ENCODE assay signal across 8 cellular contexts in genomic region chr18:23825978-23826405, GRCh38.
DNase-seq lines count a peak whose midpoint lies in the region; ATAC-seq and TF ChIP-seq lines count a peak whose summit lies in the region.

No MANE protein-coding gene starts in this region.

- H3K4me2 ChIP-seq in Loucy (ENCODE audit: low read depth, low read length, poor library complexity, severe bottlenecking) (peak overlapping the region; percentile 67), neural progenitor cell (no peak overlapping the region)

- peak overlapping the region; percentile 87 for H3K27ac ChIP-seq in epithelial cell of prostate
- no peak overlapping the region for H3K27ac ChIP-seq in neural progenitor cell

- H3K9me2 ChIP-seq in Loucy (replicated peaks; ENCODE audit: low read depth, low read length) = no peaks in the 10 kb centered on the region

- H3K9ac ChIP-seq in Loucy (ENCODE audit: low read depth, low read length, poor library complexity, severe bottlenecking) (peak overlapping the region; percentile 49), neural progenitor cell (no peak overlapping the region)

- H3F3A ChIP-seq in Loucy (ENCODE audit: low read depth) = no peaks in the 10 kb centered on the region
- H3F3A ChIP-seq in neural progenitor cell (ENCODE audit: low read depth) = no peaks in the 10 kb centered on the region

- no peaks in the 10 kb centered on the region for H3K36me3 Mint-ChIP-seq in neural progenitor cell

- no peaks in the 10 kb centered on the region for H3K27me3 Mint-ChIP-seq in neural progenitor cell (ENCODE audit: insufficient read depth, low read depth)

- H3K9me3 Mint-ChIP-seq in neural progenitor cell = no peaks in the 10 kb centered on the region

- H2AFZ ChIP-seq in Loucy (ENCODE audit: low read length) (peak overlapping the region; percentile 74), neural progenitor cell (replicated peaks) (peak overlapping the region; percentile 9)

- TF ChIP-seq CTCF in Loucy (conservative IDR thresholded peaks at IDR 0.05; ENCODE audit: low read length) = no peak
- TF ChIP-seq CTCF in neural progenitor cell (IDR thresholded peaks at IDR 0.05) = no peak

- no peaks in the 10 kb centered on the region for H3K27me3 ChIP-seq in Loucy (ENCODE audit: insufficient read depth, low read length, poor library complexity, severe bottlenecking)
- H3K27me3 ChIP-seq in neural progenitor cell = no peaks in the 10 kb centered on the region

- no peaks in the 10 kb centered on the region for H4K20me1 ChIP-seq in Loucy (ENCODE audit: insufficient read depth, low read length, poor library complexity, severe bottlenecking)
- no peaks in the 10 kb centered on the region for H4K20me1 ChIP-seq in neural progenitor cell (ENCODE audit: low read depth)

- DNase-seq in epithelial cell of prostate (ENCODE audit: low read depth, low spot score) (peak; percentile 68), neural progenitor cell (ENCODE audit: low spot score) (no peak), GOT3 (lab: John Stamatoyannopoulos, UW) (no peak), NCI-H2081 (lab: John Stamatoyannopoulos, UW) (no peak)
- no peak for DNase-seq in effector CD8-positive, alpha-beta T cell (lab: John Stamatoyannopoulos, UW)

- H3K4me1 ChIP-seq in Loucy (ENCODE audit: insufficient read depth, low read length, poor library complexity, severe bottlenecking) (peaks cover 66% of the 10 kb centered on the region), neural progenitor cell (no peaks in the 10 kb centered on the region)

- ATAC-seq in GM18861 (IDR thresholded peaks at IDR 0.05; ENCODE audit: unreplicated experiment) (peak; percentile 64), GM21576 (IDR thresholded peaks at IDR 0.05; ENCODE audit: unreplicated experiment) (no peak)

- no peaks in the 10 kb centered on the region for H3K36me3 ChIP-seq in Loucy (ENCODE audit: insufficient read depth, low read length)
- H3K36me3 ChIP-seq in neural progenitor cell = no peaks in the 10 kb centered on the region

- no peaks in the 10 kb centered on the region for H3K79me2 ChIP-seq in Loucy (ENCODE audit: insufficient read depth, low read length)
- H3K79me2 ChIP-seq in neural progenitor cell (ENCODE audit: low read depth) = no peaks in the 10 kb centered on the region

- H3K27ac Mint-ChIP-seq in neural progenitor cell = peak overlapping the region; percentile 70

- peak overlapping the region; percentile 23 for H3K4me3 ChIP-seq in Loucy (ENCODE audit: low read length, poor library complexity, severe bottlenecking)
- no peak overlapping the region for H3K4me3 ChIP-seq in neural progenitor cell

- H3K4me1 Mint-ChIP-seq in neural progenitor cell = peaks cover 4% of the 10 kb centered on the region

- no peak overlapping the region for H3K4me3 Mint-ChIP-seq in neural progenitor cell

- no peaks in the 10 kb centered on the region for H3K9me3 ChIP-seq in Loucy (ENCODE audit: insufficient read depth, low read depth, low read length)
- H3K9me3 ChIP-seq in neural progenitor cell (ENCODE audit: low read depth) = no peaks in the 10 kb centered on the region
